In genomic region chr4:39056023-39056422, GRCh38 we compare ENCODE assay signal across 8 cellular contexts. TPM values are rescaled to one million over a fixed set of nuclear protein-coding genes. Genes with fewer than 3 reads are reported as not detected.
"Had no signal": no experiment of that assay in that cellular context is flagged by ENCODE, and none has a peak within 500 bp of the region (broad histone marks: within the 10 kb centered on the region; RNA-seq: fewer than 3 reads in every experiment).

No MANE protein-coding gene starts in this region.

- H3K4me2 ChIP-seq: GM23338 had no signal

- H2AFZ ChIP-seq: GM23338 had no signal

- FAIRE-seq: K562 had no signal

- H3K27ac ChIP-seq: HL-60 had no signal

- H3K4me3 ChIP-seq: GM23338, HAP-1, K562 had no signal

- H3K9me3 ChIP-seq: HAP-1 had no signal

- DNase-seq: H7, HFFc6, IMR-90, KG1 had no signal

- H3K36me3 ChIP-seq: HAP-1 had no signal

RNA-seq across cellular contexts. Expression of gene TMEM156, which starts 23.8 kb away (rescaled TPM):
- total RNA-seq: GM23338, H7 had no signal
- polyA plus RNA-seq: GM23338 had no signal
